ENCODE assay signal across 13 cellular contexts in the genomic region with DNA sequence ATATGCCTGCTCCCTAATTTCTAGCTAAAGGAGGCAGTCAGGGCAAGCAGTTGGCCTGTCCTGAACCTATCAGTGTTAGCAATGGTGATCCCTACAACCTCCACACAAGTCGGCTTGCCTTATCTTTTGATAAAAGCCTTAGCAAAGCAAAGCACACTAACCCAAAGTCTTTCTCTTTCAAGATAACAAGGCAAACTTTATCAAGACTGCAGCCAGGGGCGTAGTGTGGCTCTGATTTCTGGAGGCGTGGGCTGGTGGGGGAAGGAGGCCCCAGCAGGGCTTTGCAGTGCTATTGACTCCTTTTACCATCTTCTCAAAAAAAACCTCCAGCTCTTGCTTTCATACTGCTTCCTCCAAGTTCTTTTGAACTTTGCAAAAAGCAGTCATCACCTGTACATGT. TPM values are rescaled to one million over a fixed set of nuclear protein-coding genes. Genes with fewer than 3 reads are reported as not detected.
"Had no signal": no experiment of that assay in that cellular context is flagged by ENCODE, and none has a peak within 500 bp of the region (broad histone marks: within the 10 kb centered on the region; RNA-seq: fewer than 3 reads in every experiment).

No MANE protein-coding gene starts in this region.

- H3K27me3 Mint-ChIP-seq: activated CD4-positive, alpha-beta T cell treated with anti-CD3 and anti-CD28 coated beads, Interleukin-2, amount 10 ng/mL, durations not matched to agents 24 days and 14 days; activated naive CD8-positive, alpha-beta T cell treated with anti-CD3 and anti-CD28 coated beads, Interleukin-2, amount 10 ng/mL, durations not matched to agents 7 days and 5 days; stimulated activated naive B cell treated with anti-CD40 and anti-IgM and Interleukin-4, amounts not matched to agents 10 μg/mL and 1 μg/mL and 100 μg/mL, for 72 hours had no signal

- H3K4me3 Mint-ChIP-seq: activated CD4-positive, alpha-beta T cell treated with anti-CD3 and anti-CD28 coated beads, Interleukin-2, amount 10 ng/mL, durations not matched to agents 24 days and 14 days; activated naive CD8-positive, alpha-beta T cell treated with anti-CD3 and anti-CD28 coated beads, Interleukin-2, amount 10 ng/mL, durations not matched to agents 7 days and 5 days; stimulated activated naive B cell treated with anti-CD40 and anti-IgM and Interleukin-4, amounts not matched to agents 10 μg/mL and 1 μg/mL and 100 μg/mL, for 72 hours; WTC11 had no signal

- H3K4me3 ChIP-seq: heart left ventricle, lung, tibial artery, vagina had no signal

- H3K4me1 Mint-ChIP-seq: activated CD4-positive, alpha-beta T cell treated with anti-CD3 and anti-CD28 coated beads, Interleukin-2, amount 10 ng/mL, durations not matched to agents 24 days and 14 days; activated naive CD8-positive, alpha-beta T cell treated with anti-CD3 and anti-CD28 coated beads, Interleukin-2, amount 10 ng/mL, durations not matched to agents 7 days and 5 days; stimulated activated naive B cell treated with anti-CD40 and anti-IgM and Interleukin-4, amounts not matched to agents 10 μg/mL and 1 μg/mL and 100 μg/mL, for 72 hours had no signal

- H3K27ac ChIP-seq: heart left ventricle, parathyroid adenoma, tibial artery, vagina had no signal

- H3K36me3 Mint-ChIP-seq: activated naive CD8-positive, alpha-beta T cell treated with anti-CD3 and anti-CD28 coated beads, Interleukin-2, amount 10 ng/mL, durations not matched to agents 7 days and 5 days; stimulated activated naive B cell treated with anti-CD40 and anti-IgM and Interleukin-4, amounts not matched to agents 10 μg/mL and 1 μg/mL and 100 μg/mL, for 72 hours; WTC11 had no signal

- DNase-seq: activated CD4-positive, alpha-beta T cell treated with anti-CD3 and anti-CD28 coated beads, Interleukin-2, amount 10 ng/mL, durations not matched to agents 24 days and 14 days; activated naive CD4-positive, alpha-beta T cell; activated naive CD8-positive, alpha-beta T cell treated with anti-CD3 and anti-CD28 coated beads, Interleukin-2, amount 10 ng/mL, durations not matched to agents 7 days and 5 days; anterior cingulate cortex; heart left ventricle; left colon; stimulated activated naive B cell treated with anti-CD40 and anti-IgM and Interleukin-4, amounts not matched to agents 10 μg/mL and 1 μg/mL and 100 μg/mL, for 72 hours; tibial artery had no signal

- H3K9me3 ChIP-seq: heart left ventricle, tibial artery, vagina had no signal

- H3K27me3 ChIP-seq: tibial artery, vagina had no signal

- H3K36me3 ChIP-seq: heart left ventricle, tibial artery, vagina had no signal

- H3K27ac Mint-ChIP-seq: activated CD4-positive, alpha-beta T cell treated with anti-CD3 and anti-CD28 coated beads, Interleukin-2, amount 10 ng/mL, durations not matched to agents 24 days and 14 days; activated naive CD8-positive, alpha-beta T cell treated with anti-CD3 and anti-CD28 coated beads, Interleukin-2, amount 10 ng/mL, durations not matched to agents 7 days and 5 days; stimulated activated naive B cell treated with anti-CD40 and anti-IgM and Interleukin-4, amounts not matched to agents 10 μg/mL and 1 μg/mL and 100 μg/mL, for 72 hours; WTC11 had no signal

- H2AFZ ChIP-seq: parathyroid adenoma had no signal

- H3K4me1 ChIP-seq: heart left ventricle, parathyroid adenoma, tibial artery, vagina had no signal

- H3K79me2 ChIP-seq: parathyroid adenoma had no signal

RNA-seq across cellular contexts. Expression of a gene that starts 40.2 kb away (rescaled TPM):
- total RNA-seq: activated CD4-positive, alpha-beta T cell treated with anti-CD3 and anti-CD28 coated beads, Interleukin-2, amount 10 ng/mL, durations not matched to agents 24 days and 14 days; activated naive CD8-positive, alpha-beta T cell treated with anti-CD3 and anti-CD28 coated beads, Interleukin-2, amount 10 ng/mL, durations not matched to agents 7 days and 5 days; T-helper 2 cell treated with Interferon-gamma antibody and Interleukin-4, amounts not matched to agents 100 ng/mL and 5 ng/mL, for 36 hours had no signal
